In genomic region chr22:20466659-20467379, GRCh38 we compare ENCODE assay signal across 22 cellular contexts. TPM values are rescaled to one million over a fixed set of nuclear protein-coding genes. Genes with fewer than 3 reads are reported as not detected.
DNase-seq lines count a peak whose midpoint lies in the region; ATAC-seq and TF ChIP-seq lines count a peak whose summit lies in the region.
"Had no signal": no experiment of that assay in that cellular context is flagged by ENCODE, and none has a peak within 500 bp of the region (broad histone marks: within the 10 kb centered on the region; RNA-seq: fewer than 3 reads in every experiment).

No MANE protein-coding gene starts in this region.

- CTCF ChIA-PET in T-cell (lab: Charles Lee): no interaction called here

- H3K27ac Mint-ChIP-seq in T-helper 2 cell treated with Interferon-gamma antibody and Interleukin-4, amounts not matched to agents 5 μg/mL and 100 μg/mL, for 36 hours: peak overlapping the region; percentile 67
- H3K27ac Mint-ChIP-seq in T-cell: peak overlapping the region; percentile 90 to 92
- peak overlapping the region; percentile 89 to 96 for H3K27ac Mint-ChIP-seq in effector memory CD8-positive, alpha-beta T cell
- peak overlapping the region; percentile 92 for H3K27ac Mint-ChIP-seq in progenitor cell of endocrine pancreas
- H3K27ac Mint-ChIP-seq: nephron; stimulated activated naive CD8-positive, alpha-beta T cell treated with anti-CD3 and anti-CD28 coated beads, Interleukin-15, Interleukin-2, amounts not matched to agents 100 ng/mL and 50 ng/mL, for 24 hours; T-helper 1 cell treated with Interleukin-12 subunit alpha and Interleukin-12 subunit beta and Interleukin-4 antibody, amounts not matched to agents 30 μg/mL and 1 μg/mL, for 36 hours had no signal

- no peak for DNase-seq in T-helper 2 cell treated with Interferon-gamma antibody and Interleukin-4, amounts not matched to agents 5 μg/mL and 100 μg/mL, for 36 hours (ENCODE audit: low spot score)
- DNase-seq in T-helper 2 cell (no peak), T-cell (no peak), progenitor cell of endocrine pancreas (ENCODE audit: low spot score, unreplicated experiment) (no peak), NAMALWA (ENCODE audit: low spot score) (no peak), NCI-H2081 (lab: John Stamatoyannopoulos, UW) (no peak)
- DNase-seq in effector memory CD8-positive, alpha-beta T cell: no peak
- DNase-seq in activated effector memory CD4-positive, alpha-beta T cell treated with anti-CD3 and anti-CD28 coated beads, Interleukin-2, amount 50 U/mL, for 16 hours: no peak
- DNase-seq: 8988T; activated naive CD4-positive, alpha-beta T cell treated with anti-CD3 and anti-CD28 coated beads, Interleukin-2, amount 50 U/mL, for 16 hours; activated T-cell treated with anti-CD3 and anti-CD28 coated beads, Interleukin-2, amount 50 U/mL, for 48 hours; DMS153; GOT3; islet precursor cell; midbrain; NCI-H1436; NCI-H2107; sigmoid colon had no signal

- ATAC-seq in T-cell (replicated peaks in 1 of 4): no peak
- ATAC-seq in effector memory CD8-positive, alpha-beta T cell (replicated peaks): no peak
- ATAC-seq: psoas muscle had no signal

- H3K36me3 Mint-ChIP-seq in T-helper 2 cell treated with Interferon-gamma antibody and Interleukin-4, amounts not matched to agents 5 μg/mL and 100 μg/mL, for 36 hours (ENCODE audit: low read depth): peaks cover 55% of the 10 kb centered on the region
- peaks cover 25% of the 10 kb centered on the region for H3K36me3 Mint-ChIP-seq in T-cell
- peaks cover 13% of the 10 kb centered on the region for H3K36me3 Mint-ChIP-seq in effector memory CD8-positive, alpha-beta T cell (ENCODE audit: insufficient read depth)
- H3K36me3 Mint-ChIP-seq in progenitor cell of endocrine pancreas (ENCODE audit: insufficient read depth): peaks cover 15% of the 10 kb centered on the region

- H3K27me3 Mint-ChIP-seq in T-helper 2 cell treated with Interferon-gamma antibody and Interleukin-4, amounts not matched to agents 5 μg/mL and 100 μg/mL, for 36 hours (ENCODE audit: low read depth): no peaks in the 10 kb centered on the region
- H3K27me3 Mint-ChIP-seq in T-cell (no peaks in the 10 kb centered on the region), progenitor cell of endocrine pancreas (no peaks in the 10 kb centered on the region)
- H3K27me3 Mint-ChIP-seq in effector memory CD8-positive, alpha-beta T cell: no peaks in the 10 kb centered on the region
- H3K27me3 Mint-ChIP-seq: stimulated activated naive CD8-positive, alpha-beta T cell treated with anti-CD3 and anti-CD28 coated beads, Interleukin-15, Interleukin-2, amounts not matched to agents 100 ng/mL and 50 ng/mL, for 24 hours had no signal

- no peak overlapping the region for H3K4me3 Mint-ChIP-seq in T-helper 2 cell treated with Interferon-gamma antibody and Interleukin-4, amounts not matched to agents 5 μg/mL and 100 μg/mL, for 36 hours
- peak overlapping the region in 1 of 3 donors; percentile 58 for H3K4me3 Mint-ChIP-seq in T-cell
- H3K4me3 Mint-ChIP-seq in effector memory CD8-positive, alpha-beta T cell: no peak overlapping the region
- H3K4me3 Mint-ChIP-seq in progenitor cell of endocrine pancreas (ENCODE audit: low read depth): no peak overlapping the region
- H3K4me3 Mint-ChIP-seq: nephron; stimulated activated naive CD8-positive, alpha-beta T cell treated with anti-CD3 and anti-CD28 coated beads, Interleukin-15, Interleukin-2, amounts not matched to agents 100 ng/mL and 50 ng/mL, for 24 hours; T-helper 1 cell treated with Interleukin-12 subunit alpha and Interleukin-12 subunit beta and Interleukin-4 antibody, amounts not matched to agents 30 μg/mL and 1 μg/mL, for 36 hours had no signal

- TF ChIP-seq CTCF in progenitor cell of endocrine pancreas (IDR thresholded peaks at IDR 0.05; ENCODE audit: unreplicated experiment): no peak

- H3K4me1 Mint-ChIP-seq in T-helper 2 cell treated with Interferon-gamma antibody and Interleukin-4, amounts not matched to agents 5 μg/mL and 100 μg/mL, for 36 hours (ENCODE audit: low read depth): peaks cover 51% of the 10 kb centered on the region
- H3K4me1 Mint-ChIP-seq in T-cell (peaks cover 62 to 77% (median 72%) of the 10 kb centered on the region in 3 donors), progenitor cell of endocrine pancreas (ENCODE audit: low read depth) (peaks cover 7% of the 10 kb centered on the region)
- H3K4me1 Mint-ChIP-seq in effector memory CD8-positive, alpha-beta T cell (ENCODE audit: low read depth in 2 of 2): peaks cover 34 to 37% of the 10 kb centered on the region in 2 donors

- H3K9me3 Mint-ChIP-seq in T-helper 2 cell treated with Interferon-gamma antibody and Interleukin-4, amounts not matched to agents 5 μg/mL and 100 μg/mL, for 36 hours: no peaks in the 10 kb centered on the region
- H3K9me3 Mint-ChIP-seq in T-cell: no peaks in the 10 kb centered on the region
- no peaks in the 10 kb centered on the region for H3K9me3 Mint-ChIP-seq in effector memory CD8-positive, alpha-beta T cell
- no peaks in the 10 kb centered on the region for H3K9me3 Mint-ChIP-seq in progenitor cell of endocrine pancreas (ENCODE audit: low read depth)
- H3K9me3 Mint-ChIP-seq: nephron; stimulated activated naive CD8-positive, alpha-beta T cell treated with anti-CD3 and anti-CD28 coated beads, Interleukin-15, Interleukin-2, amounts not matched to agents 100 ng/mL and 50 ng/mL, for 24 hours; T-helper 1 cell treated with Interleukin-12 subunit alpha and Interleukin-12 subunit beta and Interleukin-4 antibody, amounts not matched to agents 30 μg/mL and 1 μg/mL, for 36 hours had no signal

- POLR2A ChIA-PET in T-cell (lab: Charles Lee): no interaction called here

RNA-seq across cellular contexts. Expression of gene KLHL22, which starts 28.8 kb away (rescaled TPM):
- total RNA-seq in T-cell (10 to 100 TPM; 42.0 to 57.8 (median 47.1) TPM), progenitor cell of endocrine pancreas (47.3 and 51.6 TPM in 2 replicates)

RNA-seq across cellular contexts. Expression of gene SCARF2, which starts 29.2 kb away (rescaled TPM):
- 1 to 10 TPM; 1.6 to 3.1 (median 2.9) TPM for total RNA-seq in T-cell
- 14.4 and 14.6 TPM in 2 replicates for total RNA-seq in progenitor cell of endocrine pancreas

RNA-seq across cellular contexts. Expression of gene MED15, which starts 40.6 kb away (rescaled TPM):
- total RNA-seq in T-cell: 100 to 1,000 TPM; 214 to 317 (median 262) TPM
- total RNA-seq in progenitor cell of endocrine pancreas: 77.8 and 78.0 TPM in 2 replicates
